Comparison of ENCODE assay signal across 8 cellular contexts in the genomic region with DNA sequence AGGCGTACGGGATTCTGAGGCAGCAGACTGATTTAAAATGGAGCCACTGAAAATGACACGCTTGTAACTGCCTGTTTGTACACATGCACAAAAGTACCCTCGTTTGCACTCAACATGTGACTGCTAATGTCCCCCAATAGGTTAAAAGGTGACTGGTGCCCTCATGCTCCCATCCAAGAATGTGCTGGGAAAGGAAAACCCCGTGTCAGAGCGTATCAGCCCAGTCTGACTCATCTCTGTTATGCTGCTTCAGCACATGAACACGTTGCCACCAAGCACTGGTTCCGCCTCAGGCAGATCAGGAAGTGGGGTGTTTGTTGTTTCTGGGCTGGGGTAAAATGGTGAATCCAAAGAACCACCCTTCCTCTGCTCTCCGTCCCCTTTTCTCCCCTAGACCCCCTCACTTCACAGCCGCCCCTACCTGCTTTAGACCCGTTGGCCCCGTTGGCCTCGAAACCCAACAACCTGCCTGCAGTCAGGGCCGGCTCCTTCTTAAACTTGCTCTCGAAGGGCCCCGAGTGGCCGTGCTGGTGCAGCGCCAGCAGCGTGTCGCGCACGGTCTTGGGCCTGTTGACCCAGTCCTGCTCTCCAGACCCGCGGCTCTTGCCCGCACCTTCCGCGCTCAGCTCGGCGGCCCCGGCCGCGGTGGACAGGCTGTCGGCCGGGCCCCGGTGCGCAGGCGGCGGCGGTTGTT.
DNase-seq lines count a peak whose midpoint lies in the region; ATAC-seq and TF ChIP-seq lines count a peak whose summit lies in the region.

No MANE protein-coding gene starts in this region.

- H3K4me3 ChIP-seq in GM12875 (ENCODE audit: low read depth, low read length) = peak overlapping the region; percentile 88
- H3K4me3 ChIP-seq in choroid plexus epithelial cell (ENCODE audit: low read depth, low read length) = peak overlapping the region; percentile 91

- DNase-seq in NCI-H446 treated with DMSO at 0.1 percent for 48 hours (lab: John Stamatoyannopoulos, UW) = peak; percentile 42
- peak; percentile 76 to 80 for DNase-seq in activated CD4-positive, alpha-beta T cell treated with anti-CD3 and anti-CD28 coated beads for 4 hours
- peak; percentile 97 for DNase-seq in choroid plexus epithelial cell (ENCODE audit: low read depth)
- peak; percentile 84 for DNase-seq in left kidney (ENCODE audit: low read depth, low spot score)
- DNase-seq in stimulated activated CD4-positive, alpha-beta T cell treated with anti-CD3 and anti-CD28 coated beads, Interleukin-2, amount 100 ng/mL, for 4 hours (ENCODE audit: low read depth) = peak; percentile 73
- no peak for DNase-seq in cortex of kidney (lab: John Stamatoyannopoulos, UW)

- peak; percentile 24 for ATAC-seq in HG02938 (IDR thresholded peaks at IDR 0.05; ENCODE audit: unreplicated experiment)

- TF ChIP-seq CTCF in GM12875 (IDR thresholded peaks at IDR 0.05; ENCODE audit: borderline replicate concordance, insufficient read depth, low read depth, low read length) (0 out of 2 replicates have a peak, but pooled peaks have one; percentile 27), choroid plexus epithelial cell (conservative IDR thresholded peaks at IDR 0.05; ENCODE audit: low read depth, low read length) (no peak)
